Comparison of ENCODE assay signal across 2 cellular contexts in the genomic region with DNA sequence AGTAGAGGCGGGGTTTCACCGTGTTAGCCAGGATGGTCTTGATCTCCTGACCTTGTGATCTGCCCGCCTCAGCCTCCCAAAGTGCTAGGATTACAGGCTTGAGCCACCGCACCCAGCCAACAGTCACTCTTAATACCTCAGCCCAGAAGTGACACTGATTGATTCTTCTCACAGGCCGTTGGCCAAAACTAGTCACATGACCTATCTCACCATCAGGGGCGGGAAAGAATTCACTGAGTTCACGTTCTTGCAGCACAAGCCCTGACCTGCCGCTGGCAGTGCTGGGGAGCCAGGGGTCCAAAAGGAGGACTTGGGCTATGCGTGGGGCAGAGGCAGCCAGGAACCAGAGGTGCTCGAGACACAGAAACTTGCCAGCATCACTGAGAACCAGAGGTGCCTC.
TF ChIP-seq lines count a peak whose summit lies in the region.

No MANE protein-coding gene starts in this region.

TF ChIP-seq in HepG2, 621 proteins besides CTCF, POLR2A, EP300 and RAD21:
- no peak for TF ChIP-seq ZNF331 (CRISPR knock-in tag; IDR thresholded peaks at IDR 0.05)
- TF ChIP-seq, protein P1, sequence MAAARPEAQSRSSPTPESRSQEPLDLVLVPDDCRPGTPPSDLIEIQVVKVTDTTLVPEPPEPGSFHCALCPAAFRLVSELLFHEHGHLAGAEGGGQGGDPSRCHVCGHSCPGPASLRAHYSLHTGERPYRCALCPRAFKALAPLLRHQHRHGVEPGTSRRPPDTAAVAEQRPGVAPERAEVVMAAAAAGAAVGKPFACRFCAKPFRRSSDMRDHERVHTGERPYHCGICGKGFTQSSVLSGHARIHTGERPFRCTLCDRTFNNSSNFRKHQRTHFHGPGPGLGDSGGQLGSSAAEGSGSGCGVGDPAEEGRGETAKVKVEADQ (CRISPR knock-in tag; IDR thresholded peaks at IDR 0.05; ENCODE audit: borderline replicate concordance) = no peak
- TF ChIP-seq NAIF1 (CRISPR knock-in tag; IDR thresholded peaks at IDR 0.05; ENCODE audit: borderline replicate concordance) = no peak
- TF ChIP-seq ZKSCAN5 (CRISPR knock-in tag; IDR thresholded peaks at IDR 0.05) = no peak
- no peak for TF ChIP-seq ZNF761 (CRISPR knock-in tag; conservative IDR thresholded peaks at IDR 0.05)
- TF ChIP-seq, protein P2, sequence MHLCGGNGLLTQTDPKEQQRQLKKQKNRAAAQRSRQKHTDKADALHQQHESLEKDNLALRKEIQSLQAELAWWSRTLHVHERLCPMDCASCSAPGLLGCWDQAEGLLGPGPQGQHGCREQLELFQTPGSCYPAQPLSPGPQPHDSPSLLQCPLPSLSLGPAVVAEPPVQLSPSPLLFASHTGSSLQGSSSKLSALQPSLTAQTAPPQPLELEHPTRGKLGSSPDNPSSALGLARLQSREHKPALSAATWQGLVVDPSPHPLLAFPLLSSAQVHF (CRISPR knock-in tag; IDR thresholded peaks at IDR 0.05) = no peak
- no peak for TF ChIP-seq THYN1 (CRISPR knock-in tag; IDR thresholded peaks at IDR 0.05; ENCODE audit: borderline replicate concordance, low read depth)
- no peak for TF ChIP-seq ZNF775 (CRISPR knock-in tag; IDR thresholded peaks at IDR 0.05; ENCODE audit: borderline replicate concordance)
- no peak for TF ChIP-seq HIVEP1 (CRISPR knock-in tag; IDR thresholded peaks at IDR 0.05)
- TF ChIP-seq, protein P3, sequence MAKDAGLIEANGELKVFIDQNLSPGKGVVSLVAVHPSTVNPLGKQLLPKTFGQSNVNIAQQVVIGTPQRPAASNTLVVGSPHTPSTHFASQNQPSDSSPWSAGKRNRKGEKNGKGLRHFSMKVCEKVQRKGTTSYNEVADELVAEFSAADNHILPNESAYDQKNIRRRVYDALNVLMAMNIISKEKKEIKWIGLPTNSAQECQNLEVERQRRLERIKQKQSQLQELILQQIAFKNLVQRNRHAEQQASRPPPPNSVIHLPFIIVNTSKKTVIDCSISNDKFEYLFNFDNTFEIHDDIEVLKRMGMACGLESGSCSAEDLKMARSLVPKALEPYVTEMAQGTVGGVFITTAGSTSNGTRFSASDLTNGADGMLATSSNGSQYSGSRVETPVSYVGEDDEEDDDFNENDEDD (CRISPR knock-in tag; IDR thresholded peaks at IDR 0.05; ENCODE audit: borderline replicate concordance) = no peak
- no peak for TF ChIP-seq SMC3 (IDR thresholded peaks at IDR 0.05; ENCODE audit: low read length)
- TF ChIP-seq TBL1XR1 (IDR thresholded peaks at IDR 0.05; ENCODE audit: borderline replicate concordance, low read length, partially characterized antibody) = no peak
- no peak for TF ChIP-seq ZSCAN29 (CRISPR knock-in tag; conservative IDR thresholded peaks at IDR 0.05)
- TF ChIP-seq, protein P4, sequence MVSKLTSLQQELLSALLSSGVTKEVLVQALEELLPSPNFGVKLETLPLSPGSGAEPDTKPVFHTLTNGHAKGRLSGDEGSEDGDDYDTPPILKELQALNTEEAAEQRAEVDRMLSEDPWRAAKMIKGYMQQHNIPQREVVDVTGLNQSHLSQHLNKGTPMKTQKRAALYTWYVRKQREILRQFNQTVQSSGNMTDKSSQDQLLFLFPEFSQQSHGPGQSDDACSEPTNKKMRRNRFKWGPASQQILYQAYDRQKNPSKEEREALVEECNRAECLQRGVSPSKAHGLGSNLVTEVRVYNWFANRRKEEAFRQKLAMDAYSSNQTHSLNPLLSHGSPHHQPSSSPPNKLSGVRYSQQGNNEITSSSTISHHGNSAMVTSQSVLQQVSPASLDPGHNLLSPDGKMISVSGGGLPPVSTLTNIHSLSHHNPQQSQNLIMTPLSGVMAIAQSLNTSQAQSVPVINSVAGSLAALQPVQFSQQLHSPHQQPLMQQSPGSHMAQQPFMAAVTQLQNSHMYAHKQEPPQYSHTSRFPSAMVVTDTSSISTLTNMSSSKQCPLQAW (CRISPR knock-in tag; IDR thresholded peaks at IDR 0.05) = no peak
- TF ChIP-seq, protein P5, sequence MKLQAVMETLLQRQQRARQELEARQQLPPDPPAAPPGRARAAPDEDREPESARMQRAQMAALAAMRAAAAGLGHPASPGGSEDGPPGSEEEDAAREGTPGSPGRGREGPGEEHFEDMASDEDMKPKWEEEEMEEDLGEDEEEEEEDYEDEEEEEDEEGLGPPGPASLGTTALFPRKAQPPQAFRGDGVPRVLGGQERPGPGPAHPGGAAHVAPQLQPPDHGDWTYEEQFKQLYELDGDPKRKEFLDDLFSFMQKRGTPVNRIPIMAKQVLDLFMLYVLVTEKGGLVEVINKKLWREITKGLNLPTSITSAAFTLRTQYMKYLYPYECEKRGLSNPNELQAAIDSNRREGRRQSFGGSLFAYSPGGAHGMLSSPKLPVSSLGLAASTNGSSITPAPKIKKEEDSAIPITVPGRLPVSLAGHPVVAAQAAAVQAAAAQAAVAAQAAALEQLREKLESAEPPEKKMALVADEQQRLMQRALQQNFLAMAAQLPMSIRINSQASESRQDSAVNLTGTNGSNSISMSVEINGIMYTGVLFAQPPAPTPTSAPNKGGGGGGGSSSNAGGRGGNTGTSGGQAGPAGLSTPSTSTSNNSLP (IDR thresholded peaks at IDR 0.05; ENCODE audit: low read depth, low read length) = no peak
- TF ChIP-seq SALL2 (CRISPR knock-in tag; IDR thresholded peaks at IDR 0.05) = no peak
- TF ChIP-seq ZKSCAN1 (IDR thresholded peaks at IDR 0.05; ENCODE audit: low read length) = no peak
- TF ChIP-seq ZFP36L1 (CRISPR knock-in tag; IDR thresholded peaks at IDR 0.05) = no peak
- TF ChIP-seq, protein P6, sequence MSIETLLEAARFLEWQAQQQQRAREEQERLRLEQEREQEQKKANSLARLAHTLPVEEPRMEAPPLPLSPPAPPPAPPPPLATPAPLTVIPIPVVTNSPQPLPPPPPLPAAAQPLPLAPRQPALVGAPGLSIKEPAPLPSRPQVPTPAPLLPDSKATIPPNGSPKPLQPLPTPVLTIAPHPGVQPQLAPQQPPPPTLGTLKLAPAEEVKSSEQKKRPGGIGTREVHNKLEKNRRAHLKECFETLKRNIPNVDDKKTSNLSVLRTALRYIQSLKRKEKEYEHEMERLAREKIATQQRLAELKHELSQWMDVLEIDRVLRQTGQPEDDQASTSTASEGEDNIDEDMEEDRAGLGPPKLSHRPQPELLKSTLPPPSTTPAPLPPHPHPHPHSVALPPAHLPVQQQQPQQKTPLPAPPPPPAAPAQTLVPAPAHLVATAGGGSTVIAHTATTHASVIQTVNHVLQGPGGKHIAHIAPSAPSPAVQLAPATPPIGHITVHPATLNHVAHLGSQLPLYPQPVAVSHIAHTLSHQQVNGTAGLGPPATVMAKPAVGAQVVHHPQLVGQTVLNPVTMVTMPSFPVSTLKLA (IDR thresholded peaks at IDR 0.05) = no peak

TF ChIP-seq in H1, 55 proteins besides CTCF, POLR2A, EP300 and RAD21:
- no peak for TF ChIP-seq RNF2 (IDR thresholded peaks at IDR 0.05; ENCODE audit: borderline replicate concordance, low read depth, low read length, missing control alignments, poor library complexity, severe bottlenecking)
- TF ChIP-seq ASH2L (IDR thresholded peaks at IDR 0.05; ENCODE audit: low read length) = no peak
- no peak for TF ChIP-seq SIX5 (IDR thresholded peaks at IDR 0.05; ENCODE audit: low read depth, low read length)
- TF ChIP-seq KDM4A (IDR thresholded peaks at IDR 0.05; ENCODE audit: low read depth, low read length, severe bottlenecking) = no peak
- no peak for TF ChIP-seq KDM5A (IDR thresholded peaks at IDR 0.05; ENCODE audit: low read length)
- no peak for TF ChIP-seq SUZ12 (IDR thresholded peaks at IDR 0.05; ENCODE audit: low read length)
- TF ChIP-seq, protein P7, sequence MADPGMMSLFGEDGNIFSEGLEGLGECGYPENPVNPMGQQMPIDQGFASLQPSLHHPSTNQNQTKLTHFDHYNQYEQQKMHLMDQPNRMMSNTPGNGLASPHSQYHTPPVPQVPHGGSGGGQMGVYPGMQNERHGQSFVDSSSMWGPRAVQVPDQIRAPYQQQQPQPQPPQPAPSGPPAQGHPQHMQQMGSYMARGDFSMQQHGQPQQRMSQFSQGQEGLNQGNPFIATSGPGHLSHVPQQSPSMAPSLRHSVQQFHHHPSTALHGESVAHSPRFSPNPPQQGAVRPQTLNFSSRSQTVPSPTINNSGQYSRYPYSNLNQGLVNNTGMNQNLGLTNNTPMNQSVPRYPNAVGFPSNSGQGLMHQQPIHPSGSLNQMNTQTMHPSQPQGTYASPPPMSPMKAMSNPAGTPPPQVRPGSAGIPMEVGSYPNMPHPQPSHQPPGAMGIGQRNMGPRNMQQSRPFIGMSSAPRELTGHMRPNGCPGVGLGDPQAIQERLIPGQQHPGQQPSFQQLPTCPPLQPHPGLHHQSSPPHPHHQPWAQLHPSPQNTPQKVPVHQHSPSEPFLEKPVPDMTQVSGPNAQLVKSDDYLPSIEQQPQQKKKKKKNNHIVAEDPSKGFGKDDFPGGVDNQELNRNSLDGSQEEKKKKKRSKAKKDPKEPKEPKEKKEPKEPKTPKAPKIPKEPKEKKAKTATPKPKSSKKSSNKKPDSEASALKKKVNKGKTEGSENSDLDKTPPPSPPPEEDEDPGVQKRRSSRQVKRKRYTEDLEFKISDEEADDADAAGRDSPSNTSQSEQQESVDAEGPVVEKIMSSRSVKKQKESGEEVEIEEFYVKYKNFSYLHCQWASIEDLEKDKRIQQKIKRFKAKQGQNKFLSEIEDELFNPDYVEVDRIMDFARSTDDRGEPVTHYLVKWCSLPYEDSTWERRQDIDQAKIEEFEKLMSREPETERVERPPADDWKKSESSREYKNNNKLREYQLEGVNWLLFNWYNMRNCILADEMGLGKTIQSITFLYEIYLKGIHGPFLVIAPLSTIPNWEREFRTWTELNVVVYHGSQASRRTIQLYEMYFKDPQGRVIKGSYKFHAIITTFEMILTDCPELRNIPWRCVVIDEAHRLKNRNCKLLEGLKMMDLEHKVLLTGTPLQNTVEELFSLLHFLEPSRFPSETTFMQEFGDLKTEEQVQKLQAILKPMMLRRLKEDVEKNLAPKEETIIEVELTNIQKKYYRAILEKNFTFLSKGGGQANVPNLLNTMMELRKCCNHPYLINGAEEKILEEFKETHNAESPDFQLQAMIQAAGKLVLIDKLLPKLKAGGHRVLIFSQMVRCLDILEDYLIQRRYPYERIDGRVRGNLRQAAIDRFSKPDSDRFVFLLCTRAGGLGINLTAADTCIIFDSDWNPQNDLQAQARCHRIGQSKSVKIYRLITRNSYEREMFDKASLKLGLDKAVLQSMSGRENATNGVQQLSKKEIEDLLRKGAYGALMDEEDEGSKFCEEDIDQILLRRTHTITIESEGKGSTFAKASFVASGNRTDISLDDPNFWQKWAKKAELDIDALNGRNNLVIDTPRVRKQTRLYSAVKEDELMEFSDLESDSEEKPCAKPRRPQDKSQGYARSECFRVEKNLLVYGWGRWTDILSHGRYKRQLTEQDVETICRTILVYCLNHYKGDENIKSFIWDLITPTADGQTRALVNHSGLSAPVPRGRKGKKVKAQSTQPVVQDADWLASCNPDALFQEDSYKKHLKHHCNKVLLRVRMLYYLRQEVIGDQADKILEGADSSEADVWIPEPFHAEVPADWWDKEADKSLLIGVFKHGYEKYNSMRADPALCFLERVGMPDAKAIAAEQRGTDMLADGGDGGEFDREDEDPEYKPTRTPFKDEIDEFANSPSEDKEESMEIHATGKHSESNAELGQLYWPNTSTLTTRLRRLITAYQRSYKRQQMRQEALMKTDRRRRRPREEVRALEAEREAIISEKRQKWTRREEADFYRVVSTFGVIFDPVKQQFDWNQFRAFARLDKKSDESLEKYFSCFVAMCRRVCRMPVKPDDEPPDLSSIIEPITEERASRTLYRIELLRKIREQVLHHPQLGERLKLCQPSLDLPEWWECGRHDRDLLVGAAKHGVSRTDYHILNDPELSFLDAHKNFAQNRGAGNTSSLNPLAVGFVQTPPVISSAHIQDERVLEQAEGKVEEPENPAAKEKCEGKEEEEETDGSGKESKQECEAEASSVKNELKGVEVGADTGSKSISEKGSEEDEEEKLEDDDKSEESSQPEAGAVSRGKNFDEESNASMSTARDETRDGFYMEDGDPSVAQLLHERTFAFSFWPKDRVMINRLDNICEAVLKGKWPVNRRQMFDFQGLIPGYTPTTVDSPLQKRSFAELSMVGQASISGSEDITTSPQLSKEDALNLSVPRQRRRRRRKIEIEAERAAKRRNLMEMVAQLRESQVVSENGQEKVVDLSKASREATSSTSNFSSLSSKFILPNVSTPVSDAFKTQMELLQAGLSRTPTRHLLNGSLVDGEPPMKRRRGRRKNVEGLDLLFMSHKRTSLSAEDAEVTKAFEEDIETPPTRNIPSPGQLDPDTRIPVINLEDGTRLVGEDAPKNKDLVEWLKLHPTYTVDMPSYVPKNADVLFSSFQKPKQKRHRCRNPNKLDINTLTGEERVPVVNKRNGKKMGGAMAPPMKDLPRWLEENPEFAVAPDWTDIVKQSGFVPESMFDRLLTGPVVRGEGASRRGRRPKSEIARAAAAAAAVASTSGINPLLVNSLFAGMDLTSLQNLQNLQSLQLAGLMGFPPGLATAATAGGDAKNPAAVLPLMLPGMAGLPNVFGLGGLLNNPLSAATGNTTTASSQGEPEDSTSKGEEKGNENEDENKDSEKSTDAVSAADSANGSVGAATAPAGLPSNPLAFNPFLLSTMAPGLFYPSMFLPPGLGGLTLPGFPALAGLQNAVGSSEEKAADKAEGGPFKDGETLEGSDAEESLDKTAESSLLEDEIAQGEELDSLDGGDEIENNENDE (IDR thresholded peaks at IDR 0.05; ENCODE audit: insufficient replicate concordance, low read length) = no peak
- TF ChIP-seq TAF1 (IDR thresholded peaks at IDR 0.05; ENCODE audit: low read depth, low read length) = no peak
- no peak for TF ChIP-seq SP4 (IDR thresholded peaks at IDR 0.05; ENCODE audit: low read length)
- no peak for TF ChIP-seq JUN (IDR thresholded peaks at IDR 0.05; ENCODE audit: low read depth, low read length)
- TF ChIP-seq, protein P8, sequence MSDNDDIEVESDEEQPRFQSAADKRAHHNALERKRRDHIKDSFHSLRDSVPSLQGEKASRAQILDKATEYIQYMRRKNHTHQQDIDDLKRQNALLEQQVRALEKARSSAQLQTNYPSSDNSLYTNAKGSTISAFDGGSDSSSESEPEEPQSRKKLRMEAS (IDR thresholded peaks at IDR 0.05) = peak; percentile 67
- TF ChIP-seq, protein P9, sequence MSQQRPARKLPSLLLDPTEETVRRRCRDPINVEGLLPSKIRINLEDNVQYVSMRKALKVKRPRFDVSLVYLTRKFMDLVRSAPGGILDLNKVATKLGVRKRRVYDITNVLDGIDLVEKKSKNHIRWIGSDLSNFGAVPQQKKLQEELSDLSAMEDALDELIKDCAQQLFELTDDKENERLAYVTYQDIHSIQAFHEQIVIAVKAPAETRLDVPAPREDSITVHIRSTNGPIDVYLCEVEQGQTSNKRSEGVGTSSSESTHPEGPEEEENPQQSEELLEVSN (IDR thresholded peaks at IDR 0.05) = peak; percentile 93
- TF ChIP-seq, protein P10, sequence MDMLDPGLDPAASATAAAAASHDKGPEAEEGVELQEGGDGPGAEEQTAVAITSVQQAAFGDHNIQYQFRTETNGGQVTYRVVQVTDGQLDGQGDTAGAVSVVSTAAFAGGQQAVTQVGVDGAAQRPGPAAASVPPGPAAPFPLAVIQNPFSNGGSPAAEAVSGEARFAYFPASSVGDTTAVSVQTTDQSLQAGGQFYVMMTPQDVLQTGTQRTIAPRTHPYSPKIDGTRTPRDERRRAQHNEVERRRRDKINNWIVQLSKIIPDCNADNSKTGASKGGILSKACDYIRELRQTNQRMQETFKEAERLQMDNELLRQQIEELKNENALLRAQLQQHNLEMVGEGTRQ (IDR thresholded peaks at IDR 0.05; ENCODE audit: low read length) = no peak
TF ChIP-seq in H1: peak in this region for 2.
